Comparison of ENCODE assay signal across 18 cellular contexts in genomic region chr1:241988389-241988930, GRCh38. TPM values are rescaled to one million over a fixed set of nuclear protein-coding genes. Genes with fewer than 3 reads are reported as not detected.
"Had no signal": no experiment of that assay in that cellular context is flagged by ENCODE, and none has a peak within 500 bp of the region (broad histone marks: within the 10 kb centered on the region; RNA-seq: fewer than 3 reads in every experiment).

No MANE protein-coding gene starts in this region.

RNA-seq across cellular contexts. Expression of gene MAP1LC3C, which starts 10.4 kb away (rescaled TPM):
- total RNA-seq: esophagus mucosa; glomerular endothelial cell; left ventricle myocardium superior; naive thymus-derived CD4-positive, alpha-beta T cell; progenitor cell of endocrine pancreas; right atrium auricular region had no signal

RNA-seq across cellular contexts. Expression of gene BECN2, which starts 30.9 kb away (rescaled TPM):
- total RNA-seq: cerebellum; dorsolateral prefrontal cortex; esophagus mucosa; glomerular endothelial cell; left ventricle myocardium superior; lower lobe of right lung; mucosa of descending colon; naive thymus-derived CD4-positive, alpha-beta T cell; omental fat pad; progenitor cell of endocrine pancreas; right atrium auricular region; sciatic nerve; skeletal muscle tissue; stomach; subcutaneous adipose tissue; temporal lobe; thyroid gland; urinary bladder had no signal
